Comparison of ENCODE assay signal across 1 cellular context in the genomic region with DNA sequence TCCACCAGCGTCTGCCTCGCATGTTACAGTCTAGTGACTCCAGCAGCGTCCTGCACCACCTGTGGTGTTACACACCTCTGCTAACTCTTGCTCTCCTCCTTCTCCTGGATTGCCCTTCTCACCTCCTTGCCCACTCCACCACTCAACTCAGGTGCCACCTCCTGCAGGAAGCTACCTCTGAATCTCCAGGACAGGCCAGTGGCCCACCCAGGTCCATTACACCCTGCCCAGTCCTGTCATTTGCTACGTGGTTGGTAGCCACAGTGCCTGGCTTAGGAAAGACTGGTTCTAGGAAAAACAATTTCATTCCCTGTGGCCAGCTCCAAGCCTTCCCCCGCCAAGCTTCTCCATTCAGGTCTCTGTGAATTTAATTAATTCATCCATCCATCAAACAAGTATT.
TF ChIP-seq lines count a peak whose summit lies in the region.

No MANE protein-coding gene starts in this region.

TF ChIP-seq in H1, 55 proteins besides CTCF, POLR2A, EP300 and RAD21:
- TF ChIP-seq NANOG (IDR thresholded peaks at IDR 0.05; ENCODE audit: insufficient read depth, low read depth, low read length, poor library complexity, severe bottlenecking) (no peak), PHF8 (conservative IDR thresholded peaks at IDR 0.05; ENCODE audit: low read depth, low read length) (no peak), TAF1 (IDR thresholded peaks at IDR 0.05; ENCODE audit: low read depth, low read length) (no peak), RBBP5 (IDR thresholded peaks at IDR 0.05; ENCODE audit: borderline replicate concordance, low read depth, low read length) (no peak), HDAC2 (IDR thresholded peaks at IDR 0.05; ENCODE audit: borderline replicate concordance in 1 of 2, low read depth in 2 of 2, low read length in 2 of 2) (no peak), BCL11A (IDR thresholded peaks at IDR 0.05; ENCODE audit: low read depth in 2 of 2, low read length in 2 of 2) (no peak), CREB1 (IDR thresholded peaks at IDR 0.05) (no peak), TAF7 (optimal IDR thresholded peaks at IDR 0.05; ENCODE audit: borderline replicate concordance, low read depth, low read length) (no peak), RFX5 (IDR thresholded peaks at IDR 0.05; ENCODE audit: borderline replicate concordance, low read depth, low read length) (no peak), SIRT6 (IDR thresholded peaks at IDR 0.05; ENCODE audit: low read length) (no peak), POU5F1 (IDR thresholded peaks at IDR 0.05; ENCODE audit: low read depth, low read length) (no peak), MAFK (IDR thresholded peaks at IDR 0.05; ENCODE audit: low read depth, low read length) (no peak), CHD2 (IDR thresholded peaks at IDR 0.05; ENCODE audit: low read length) (no peak), HDAC6 (IDR thresholded peaks at IDR 0.05; ENCODE audit: low read depth, low read length) (no peak), YY1 (IDR thresholded peaks at IDR 0.05; ENCODE audit: low read depth, low read length) (no peak), JUN (IDR thresholded peaks at IDR 0.05; ENCODE audit: low read depth, low read length) (no peak)
- TF ChIP-seq, protein P1, sequence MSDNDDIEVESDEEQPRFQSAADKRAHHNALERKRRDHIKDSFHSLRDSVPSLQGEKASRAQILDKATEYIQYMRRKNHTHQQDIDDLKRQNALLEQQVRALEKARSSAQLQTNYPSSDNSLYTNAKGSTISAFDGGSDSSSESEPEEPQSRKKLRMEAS (IDR thresholded peaks at IDR 0.05): no peak
- TF ChIP-seq, protein P2, sequence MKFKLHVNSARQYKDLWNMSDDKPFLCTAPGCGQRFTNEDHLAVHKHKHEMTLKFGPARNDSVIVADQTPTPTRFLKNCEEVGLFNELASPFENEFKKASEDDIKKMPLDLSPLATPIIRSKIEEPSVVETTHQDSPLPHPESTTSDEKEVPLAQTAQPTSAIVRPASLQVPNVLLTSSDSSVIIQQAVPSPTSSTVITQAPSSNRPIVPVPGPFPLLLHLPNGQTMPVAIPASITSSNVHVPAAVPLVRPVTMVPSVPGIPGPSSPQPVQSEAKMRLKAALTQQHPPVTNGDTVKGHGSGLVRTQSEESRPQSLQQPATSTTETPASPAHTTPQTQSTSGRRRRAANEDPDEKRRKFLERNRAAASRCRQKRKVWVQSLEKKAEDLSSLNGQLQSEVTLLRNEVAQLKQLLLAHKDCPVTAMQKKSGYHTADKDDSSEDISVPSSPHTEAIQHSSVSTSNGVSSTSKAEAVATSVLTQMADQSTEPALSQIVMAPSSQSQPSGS (IDR thresholded peaks at IDR 0.05; ENCODE audit: low read length): no peak
- TF ChIP-seq, protein P3, sequence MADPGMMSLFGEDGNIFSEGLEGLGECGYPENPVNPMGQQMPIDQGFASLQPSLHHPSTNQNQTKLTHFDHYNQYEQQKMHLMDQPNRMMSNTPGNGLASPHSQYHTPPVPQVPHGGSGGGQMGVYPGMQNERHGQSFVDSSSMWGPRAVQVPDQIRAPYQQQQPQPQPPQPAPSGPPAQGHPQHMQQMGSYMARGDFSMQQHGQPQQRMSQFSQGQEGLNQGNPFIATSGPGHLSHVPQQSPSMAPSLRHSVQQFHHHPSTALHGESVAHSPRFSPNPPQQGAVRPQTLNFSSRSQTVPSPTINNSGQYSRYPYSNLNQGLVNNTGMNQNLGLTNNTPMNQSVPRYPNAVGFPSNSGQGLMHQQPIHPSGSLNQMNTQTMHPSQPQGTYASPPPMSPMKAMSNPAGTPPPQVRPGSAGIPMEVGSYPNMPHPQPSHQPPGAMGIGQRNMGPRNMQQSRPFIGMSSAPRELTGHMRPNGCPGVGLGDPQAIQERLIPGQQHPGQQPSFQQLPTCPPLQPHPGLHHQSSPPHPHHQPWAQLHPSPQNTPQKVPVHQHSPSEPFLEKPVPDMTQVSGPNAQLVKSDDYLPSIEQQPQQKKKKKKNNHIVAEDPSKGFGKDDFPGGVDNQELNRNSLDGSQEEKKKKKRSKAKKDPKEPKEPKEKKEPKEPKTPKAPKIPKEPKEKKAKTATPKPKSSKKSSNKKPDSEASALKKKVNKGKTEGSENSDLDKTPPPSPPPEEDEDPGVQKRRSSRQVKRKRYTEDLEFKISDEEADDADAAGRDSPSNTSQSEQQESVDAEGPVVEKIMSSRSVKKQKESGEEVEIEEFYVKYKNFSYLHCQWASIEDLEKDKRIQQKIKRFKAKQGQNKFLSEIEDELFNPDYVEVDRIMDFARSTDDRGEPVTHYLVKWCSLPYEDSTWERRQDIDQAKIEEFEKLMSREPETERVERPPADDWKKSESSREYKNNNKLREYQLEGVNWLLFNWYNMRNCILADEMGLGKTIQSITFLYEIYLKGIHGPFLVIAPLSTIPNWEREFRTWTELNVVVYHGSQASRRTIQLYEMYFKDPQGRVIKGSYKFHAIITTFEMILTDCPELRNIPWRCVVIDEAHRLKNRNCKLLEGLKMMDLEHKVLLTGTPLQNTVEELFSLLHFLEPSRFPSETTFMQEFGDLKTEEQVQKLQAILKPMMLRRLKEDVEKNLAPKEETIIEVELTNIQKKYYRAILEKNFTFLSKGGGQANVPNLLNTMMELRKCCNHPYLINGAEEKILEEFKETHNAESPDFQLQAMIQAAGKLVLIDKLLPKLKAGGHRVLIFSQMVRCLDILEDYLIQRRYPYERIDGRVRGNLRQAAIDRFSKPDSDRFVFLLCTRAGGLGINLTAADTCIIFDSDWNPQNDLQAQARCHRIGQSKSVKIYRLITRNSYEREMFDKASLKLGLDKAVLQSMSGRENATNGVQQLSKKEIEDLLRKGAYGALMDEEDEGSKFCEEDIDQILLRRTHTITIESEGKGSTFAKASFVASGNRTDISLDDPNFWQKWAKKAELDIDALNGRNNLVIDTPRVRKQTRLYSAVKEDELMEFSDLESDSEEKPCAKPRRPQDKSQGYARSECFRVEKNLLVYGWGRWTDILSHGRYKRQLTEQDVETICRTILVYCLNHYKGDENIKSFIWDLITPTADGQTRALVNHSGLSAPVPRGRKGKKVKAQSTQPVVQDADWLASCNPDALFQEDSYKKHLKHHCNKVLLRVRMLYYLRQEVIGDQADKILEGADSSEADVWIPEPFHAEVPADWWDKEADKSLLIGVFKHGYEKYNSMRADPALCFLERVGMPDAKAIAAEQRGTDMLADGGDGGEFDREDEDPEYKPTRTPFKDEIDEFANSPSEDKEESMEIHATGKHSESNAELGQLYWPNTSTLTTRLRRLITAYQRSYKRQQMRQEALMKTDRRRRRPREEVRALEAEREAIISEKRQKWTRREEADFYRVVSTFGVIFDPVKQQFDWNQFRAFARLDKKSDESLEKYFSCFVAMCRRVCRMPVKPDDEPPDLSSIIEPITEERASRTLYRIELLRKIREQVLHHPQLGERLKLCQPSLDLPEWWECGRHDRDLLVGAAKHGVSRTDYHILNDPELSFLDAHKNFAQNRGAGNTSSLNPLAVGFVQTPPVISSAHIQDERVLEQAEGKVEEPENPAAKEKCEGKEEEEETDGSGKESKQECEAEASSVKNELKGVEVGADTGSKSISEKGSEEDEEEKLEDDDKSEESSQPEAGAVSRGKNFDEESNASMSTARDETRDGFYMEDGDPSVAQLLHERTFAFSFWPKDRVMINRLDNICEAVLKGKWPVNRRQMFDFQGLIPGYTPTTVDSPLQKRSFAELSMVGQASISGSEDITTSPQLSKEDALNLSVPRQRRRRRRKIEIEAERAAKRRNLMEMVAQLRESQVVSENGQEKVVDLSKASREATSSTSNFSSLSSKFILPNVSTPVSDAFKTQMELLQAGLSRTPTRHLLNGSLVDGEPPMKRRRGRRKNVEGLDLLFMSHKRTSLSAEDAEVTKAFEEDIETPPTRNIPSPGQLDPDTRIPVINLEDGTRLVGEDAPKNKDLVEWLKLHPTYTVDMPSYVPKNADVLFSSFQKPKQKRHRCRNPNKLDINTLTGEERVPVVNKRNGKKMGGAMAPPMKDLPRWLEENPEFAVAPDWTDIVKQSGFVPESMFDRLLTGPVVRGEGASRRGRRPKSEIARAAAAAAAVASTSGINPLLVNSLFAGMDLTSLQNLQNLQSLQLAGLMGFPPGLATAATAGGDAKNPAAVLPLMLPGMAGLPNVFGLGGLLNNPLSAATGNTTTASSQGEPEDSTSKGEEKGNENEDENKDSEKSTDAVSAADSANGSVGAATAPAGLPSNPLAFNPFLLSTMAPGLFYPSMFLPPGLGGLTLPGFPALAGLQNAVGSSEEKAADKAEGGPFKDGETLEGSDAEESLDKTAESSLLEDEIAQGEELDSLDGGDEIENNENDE (IDR thresholded peaks at IDR 0.05; ENCODE audit: insufficient replicate concordance, low read length): no peak
